ENCODE assay signal across 15 cellular contexts in genomic region chr13:111609631-111610030, GRCh38.
DNase-seq lines count a peak whose midpoint lies in the region; TF ChIP-seq lines count a peak whose summit lies in the region.
"Had no signal": no experiment of that assay in that cellular context is flagged by ENCODE, and none has a peak within 500 bp of the region (broad histone marks: within the 10 kb centered on the region; RNA-seq: fewer than 3 reads in every experiment).

No MANE protein-coding gene starts in this region.

- peak overlapping the region; percentile 48 for H3K4me3 ChIP-seq in BLaER1
- H3K4me3 ChIP-seq in BLaER1 treated with 17β-estradiol and CSF1 and Interleukin-3, amounts not matched to agents 10 nM and 100 nM: peak overlapping the region in 7 of 10 experiments; percentile 12 to 54 (median 45); a peak in 13 of 20 replicates
- H3K4me3 ChIP-seq: GM23338, HAP-1 had no signal

- peak overlapping the region; percentile 98 for H3K27ac ChIP-seq in BLaER1
- peak overlapping the region in 10 of 11 experiments; percentile 17 to 95 (median 82); a peak in 18 of 22 replicates for H3K27ac ChIP-seq in BLaER1 treated with 17β-estradiol and CSF1 and Interleukin-3, amounts not matched to agents 10 nM and 100 nM

- TF ChIP-seq CTCF in type B pancreatic cell (conservative IDR thresholded peaks at IDR 0.05): no peak
- no peak for TF ChIP-seq CTCF in chondrocyte (IDR thresholded peaks at IDR 0.05)

- H3K27me3 Mint-ChIP-seq in type B pancreatic cell (peaks cover 20% of the 10 kb centered on the region), chondrocyte (ENCODE audit: low read depth) (peaks cover 3% of the 10 kb centered on the region)

- H4K20me1 ChIP-seq in BLaER1: no peaks in the 10 kb centered on the region
- H4K20me1 ChIP-seq in BLaER1 treated with 17β-estradiol and CSF1 and Interleukin-3, amounts not matched to agents 10 nM and 100 nM: no peaks in the 10 kb centered on the region

- H3K27ac Mint-ChIP-seq in type B pancreatic cell: no peak overlapping the region
- no peak overlapping the region for H3K27ac Mint-ChIP-seq in chondrocyte (ENCODE audit: unreplicated experiment)
- H3K27ac Mint-ChIP-seq: CD14-positive monocyte; CD4-positive, alpha-beta T cell; CD8-positive, alpha-beta memory T cell; GM23338; HFFc6 had no signal

- no peaks in the 10 kb centered on the region for H3K9me3 Mint-ChIP-seq in type B pancreatic cell
- no peaks in the 10 kb centered on the region for H3K9me3 Mint-ChIP-seq in chondrocyte (ENCODE audit: low read depth)
- H3K9me3 Mint-ChIP-seq: CD4-positive, alpha-beta T cell had no signal

- DNase-seq in islet precursor cell: peak; percentile 22
- peak; percentile 50 for DNase-seq in type B pancreatic cell (ENCODE audit: extremely low spot score, unreplicated experiment)
- DNase-seq in activated gamma-delta T cell treated with Interleukin-2 at 50 U/mL for 16 hours: no peak
- no peak for DNase-seq in NCI-H2196 (lab: John Stamatoyannopoulos, UW; ENCODE audit: unreplicated experiment)
- no peak for DNase-seq in chondrocyte (ENCODE audit: low spot score)
- DNase-seq: Calu3; CD4-positive, alpha-beta T cell; CD8-positive, alpha-beta memory T cell; DND-41; HFFc6 had no signal

- peaks cover 45% of the 10 kb centered on the region for H3K4me1 ChIP-seq in BLaER1
- H3K4me1 ChIP-seq in BLaER1 treated with 17β-estradiol and CSF1 and Interleukin-3, amounts not matched to agents 10 nM and 100 nM: peaks cover 15 to 48% (median 32%) of the 10 kb centered on the region in 10 experiments
- H3K4me1 ChIP-seq: HAP-1 had no signal

- H3K4me1 Mint-ChIP-seq in type B pancreatic cell (ENCODE audit: unreplicated experiment) (no peaks in the 10 kb centered on the region), chondrocyte (ENCODE audit: low read depth) (no peaks in the 10 kb centered on the region)
- H3K4me1 Mint-ChIP-seq: CD14-positive monocyte; CD8-positive, alpha-beta memory T cell had no signal

- peaks cover 12% of the 10 kb centered on the region; the same call in 1 of the 2 replicates for H3K9me3 ChIP-seq in BLaER1
- H3K9me3 ChIP-seq in BLaER1 treated with 17β-estradiol and CSF1 and Interleukin-3, amounts not matched to agents 10 nM and 100 nM (replicated peaks in 1 of 11): peaks cover 0 to 23% (median 10%) of the 10 kb centered on the region in 11 experiments; a peak in 12 of 22 replicates
- H3K9me3 ChIP-seq: HAP-1 had no signal

- H3K36me3 ChIP-seq in BLaER1: no peaks in the 10 kb centered on the region
- no peaks in the 10 kb centered on the region for H3K36me3 ChIP-seq in BLaER1 treated with 17β-estradiol and CSF1 and Interleukin-3, amounts not matched to agents 10 nM and 100 nM
- H3K36me3 ChIP-seq: HAP-1 had no signal

- no peaks in the 10 kb centered on the region for H3K27me3 ChIP-seq in BLaER1
- H3K27me3 ChIP-seq in BLaER1 treated with 17β-estradiol and CSF1 and Interleukin-3, amounts not matched to agents 10 nM and 100 nM: no peaks in the 10 kb centered on the region

- H3K4me2 ChIP-seq in BLaER1: peak overlapping the region; percentile 80
- H3K4me2 ChIP-seq in BLaER1 treated with 17β-estradiol and CSF1 and Interleukin-3, amounts not matched to agents 10 nM and 100 nM: peak overlapping the region; percentile 70 to 90 (median 84)
- H3K4me2 ChIP-seq: GM23338 had no signal

- H3K4me3 Mint-ChIP-seq in type B pancreatic cell: no peak overlapping the region
- no peak overlapping the region for H3K4me3 Mint-ChIP-seq in chondrocyte (ENCODE audit: unreplicated experiment)
- H3K4me3 Mint-ChIP-seq: CD14-positive monocyte; CD4-positive, alpha-beta T cell; CD8-positive, alpha-beta memory T cell; GM23338; HFFc6 had no signal

- H3K9ac ChIP-seq in BLaER1: peak overlapping the region; percentile 75; the same call in 1 of the 2 replicates
- peak overlapping the region in 9 of 11 experiments; percentile 44 to 81 (median 60); a peak in 15 of 22 replicates for H3K9ac ChIP-seq in BLaER1 treated with 17β-estradiol and CSF1 and Interleukin-3, amounts not matched to agents 10 nM and 100 nM

- H3K36me3 Mint-ChIP-seq in type B pancreatic cell (no peaks in the 10 kb centered on the region), chondrocyte (ENCODE audit: low read depth) (no peaks in the 10 kb centered on the region)
- H3K36me3 Mint-ChIP-seq: CD14-positive monocyte; CD8-positive, alpha-beta memory T cell had no signal

Comparison
In these comparisons a context has a peak if more than half of its experiments do, and no peak if none do; other contexts are left out.
1. DNase-seq: peak in islet precursor cell (single experiment) and type B pancreatic cell (single experiment); none in activated gamma-delta T cell treated with Interleukin-2 at 50 U/mL for 16 hours (single experiment), NCI-H2196 (single experiment) and chondrocyte (single experiment).